Comparison of ENCODE assay signal across 25 cellular contexts in genomic region chr20:17481661-17482060, GRCh38. TPM values are rescaled to one million over a fixed set of nuclear protein-coding genes. Genes with fewer than 3 reads are reported as not detected.
"Had no signal": no experiment of that assay in that cellular context is flagged by ENCODE, and none has a peak within 500 bp of the region (broad histone marks: within the 10 kb centered on the region; RNA-seq: fewer than 3 reads in every experiment).

No MANE protein-coding gene starts in this region.

- H3K36me3 ChIP-seq: pancreas, prostate gland, right lobe of liver, sigmoid colon, stomach, thoracic aorta, thyroid gland, tibial nerve, upper lobe of left lung, vagina had no signal

- H3K27me3 ChIP-seq: pancreas, right lobe of liver, thyroid gland, tibial nerve, upper lobe of left lung, vagina had no signal

- ATAC-seq: naive thymus-derived CD8-positive, alpha-beta T cell; natural killer cell treated with Interleukin-12 subunit alpha and Interleukin-12 subunit beta and Interleukin-15 and Interleukin-18, amount 100 ng/mL, for 72 hours; pancreas; right cardiac atrium; right lobe of liver; stimulated activated effector memory CD8-positive, alpha-beta T cell treated with anti-CD3 and anti-CD28 coated beads, Interleukin-12 subunit alpha, Interleukin-12 subunit beta, amount 100 ng/mL, for 72 hours; stimulated activated naive B cell treated with anti-CD40 and anti-IgM and Interleukin-4, amounts not matched to agents 10 μg/mL and 1 μg/mL and 100 μg/mL, for 72 hours had no signal

- DNase-seq: naive B cell; naive thymus-derived CD8-positive, alpha-beta T cell; nephron progenitor cell; occipital lobe; pancreas; retina; right cardiac atrium; right lobe of liver; sigmoid colon; small intestine; stimulated activated CD4-positive, alpha-beta T cell treated with anti-CD3 and anti-CD28 coated beads, Interleukin-15, amount 100 ng/mL, for 24 hours; stimulated activated CD4-positive, alpha-beta T cell treated with anti-CD3 and anti-CD28 coated beads, Interleukin-2, amount 100 ng/mL, for 24 hours; stimulated activated CD4-positive, alpha-beta T cell treated with anti-CD3 and anti-CD28 coated beads, Interleukin-2, amount 100 ng/mL, for 48 hours; stimulated activated CD4-positive, alpha-beta T cell treated with anti-CD3 and anti-CD28 coated beads, Interleukin-4, amount 100 ng/mL, for 24 hours; stimulated activated naive B cell treated with anti-CD40 and anti-IgM and Interleukin-4, amounts not matched to agents 10 μg/mL and 1 μg/mL and 100 μg/mL, for 72 hours; stimulated activated naive CD4-positive, alpha-beta T cell treated with Interleukin-2 at 50 U/mL for 16 hours; stomach; thyroid gland had no signal

- H3K9me3 ChIP-seq: pancreas, prostate gland, right lobe of liver, sigmoid colon, stomach, thoracic aorta, thyroid gland, tibial nerve, upper lobe of left lung, vagina had no signal

- H3K4me1 ChIP-seq: pancreas, prostate gland, right lobe of liver, sigmoid colon, stomach, thyroid gland, tibial nerve, upper lobe of left lung, vagina had no signal

- H3K4me3 ChIP-seq: pancreas, prostate gland, right lobe of liver, sigmoid colon, stomach, thoracic aorta, thyroid gland, tibial nerve, upper lobe of left lung, vagina had no signal

- H3K27ac ChIP-seq: pancreas, prostate gland, right lobe of liver, sigmoid colon, stomach, thoracic aorta, thyroid gland, tibial nerve, upper lobe of left lung, vagina had no signal

RNA-seq across cellular contexts. Expression of gene BFSP1, which starts 49.5 kb away (rescaled TPM):
- total RNA-seq: naive thymus-derived CD8-positive, alpha-beta T cell had no signal
